Comparison of ENCODE assay signal across 22 cellular contexts in genomic region chr1:183651621-183652020, GRCh38. TPM values are rescaled to one million over a fixed set of nuclear protein-coding genes. Genes with fewer than 3 reads are reported as not detected.
DNase-seq lines count a peak whose midpoint lies in the region; ATAC-seq and TF ChIP-seq lines count a peak whose summit lies in the region.
"Had no signal": no experiment of that assay in that cellular context is flagged by ENCODE, and none has a peak within 500 bp of the region (broad histone marks: within the 10 kb centered on the region; RNA-seq: fewer than 3 reads in every experiment).

No MANE protein-coding gene starts in this region.

- CTCF ChIA-PET in activated CD8-positive, alpha-beta memory T cell treated with anti-CD3 and anti-CD28 coated beads, Interleukin-2, amount 10 ng/mL, durations not matched to agents 7 days and 5 days (lab: Charles Lee): interaction anchor here (0.8 to 5.7 kb wide), 4 partner anchors 9 to 264 kb away, joined by 3 to 104 read pairs (median 22); partner anchors contain the start of gene ARPC5
- CTCF ChIA-PET in CD4-positive, alpha-beta memory T cell (lab: Charles Lee; ENCODE audit: partially characterized antibody): interaction anchor here (0.8 to 8.5 kb wide), 5 partner anchors 19 to 264 kb away, joined by 3 to 235 read pairs (median 12); no protein-coding TSS in a partner anchor

- H3K9me3 ChIP-seq in CD4-positive, alpha-beta memory T cell (ENCODE audit: control insufficient read depth in 1 of 2, low read length in 2 of 2): no peaks in the 10 kb centered on the region
- H3K9me3 ChIP-seq in sigmoid colon (no peaks in the 10 kb centered on the region), vagina (no peaks in the 10 kb centered on the region)
- H3K9me3 ChIP-seq: pancreas, right lobe of liver, thoracic aorta had no signal

- no peaks in the 10 kb centered on the region for H3K27me3 Mint-ChIP-seq in activated CD8-positive, alpha-beta memory T cell treated with anti-CD3 and anti-CD28 coated beads, Interleukin-2, amount 10 ng/mL, durations not matched to agents 7 days and 5 days
- peaks cover 0 to 2% of the 10 kb centered on the region in 2 donors for H3K27me3 Mint-ChIP-seq in CD4-positive, alpha-beta memory T cell
- no peaks in the 10 kb centered on the region for H3K27me3 Mint-ChIP-seq in activated T-helper 1 cell treated with anti-CD3 and anti-CD28 coated beads, Interleukin-12 subunit alpha, Interleukin-12 subunit beta, Interleukin-2, Interleukin-4 antibody, amounts not matched to agents 30 ng/mL and 10 ng/mL and 1 ng/mL, durations not matched to agents 14 hours and 24 hours and 36 hours (ENCODE audit: insufficient read depth)
- H3K27me3 Mint-ChIP-seq in glutamatergic neuron (ENCODE audit: unreplicated experiment): peaks cover 2% of the 10 kb centered on the region

- POLR2A ChIA-PET in CD4-positive, alpha-beta memory T cell (lab: Charles Lee; ENCODE audit: partially characterized antibody): no interaction called here

- no peaks in the 10 kb centered on the region for H3K36me3 Mint-ChIP-seq in activated CD8-positive, alpha-beta memory T cell treated with anti-CD3 and anti-CD28 coated beads, Interleukin-2, amount 10 ng/mL, durations not matched to agents 7 days and 5 days
- H3K36me3 Mint-ChIP-seq in CD4-positive, alpha-beta memory T cell: no peaks in the 10 kb centered on the region
- peaks cover 3% of the 10 kb centered on the region for H3K36me3 Mint-ChIP-seq in activated T-helper 1 cell treated with anti-CD3 and anti-CD28 coated beads, Interleukin-12 subunit alpha, Interleukin-12 subunit beta, Interleukin-2, Interleukin-4 antibody, amounts not matched to agents 30 ng/mL and 10 ng/mL and 1 ng/mL, durations not matched to agents 14 hours and 24 hours and 36 hours (ENCODE audit: low read depth)
- no peaks in the 10 kb centered on the region for H3K36me3 Mint-ChIP-seq in glutamatergic neuron (ENCODE audit: unreplicated experiment)

- TF ChIP-seq POLR2A in sigmoid colon (IDR thresholded peaks at IDR 0.05) (no peak), vagina (IDR thresholded peaks at IDR 0.05) (no peak)

- H3K27me3 ChIP-seq in CD4-positive, alpha-beta memory T cell (ENCODE audit: insufficient read depth, low read length): no peaks in the 10 kb centered on the region
- no peaks in the 10 kb centered on the region for H3K27me3 ChIP-seq in sigmoid colon
- H3K27me3 ChIP-seq in vagina: no peaks in the 10 kb centered on the region
- H3K27me3 ChIP-seq: cardiac muscle cell, foreskin keratinocyte, pancreas, right lobe of liver had no signal

- no peak for ATAC-seq in activated CD8-positive, alpha-beta memory T cell treated with anti-CD3 and anti-CD28 coated beads, Interleukin-2, amount 10 ng/mL, durations not matched to agents 7 days and 5 days
- ATAC-seq: foreskin keratinocyte, pancreas had no signal

- peak overlapping the region; percentile 20 for H3K27ac ChIP-seq in CD4-positive, alpha-beta memory T cell (ENCODE audit: low read depth, low read length)
- H3K27ac ChIP-seq in sigmoid colon (no peak overlapping the region), vagina (no peak overlapping the region)
- H3K27ac ChIP-seq: cardiac muscle cell, foreskin keratinocyte, pancreas, right lobe of liver, thoracic aorta had no signal

- peaks cover 37% of the 10 kb centered on the region for H3K4me1 Mint-ChIP-seq in activated CD8-positive, alpha-beta memory T cell treated with anti-CD3 and anti-CD28 coated beads, Interleukin-2, amount 10 ng/mL, durations not matched to agents 7 days and 5 days
- peaks cover 29 to 41% (median 32%) of the 10 kb centered on the region in 4 donors for H3K4me1 Mint-ChIP-seq in CD4-positive, alpha-beta memory T cell
- peaks cover 51% of the 10 kb centered on the region for H3K4me1 Mint-ChIP-seq in activated T-helper 1 cell treated with anti-CD3 and anti-CD28 coated beads, Interleukin-12 subunit alpha, Interleukin-12 subunit beta, Interleukin-2, Interleukin-4 antibody, amounts not matched to agents 30 ng/mL and 10 ng/mL and 1 ng/mL, durations not matched to agents 14 hours and 24 hours and 36 hours (ENCODE audit: low read depth)
- H3K4me1 Mint-ChIP-seq in glutamatergic neuron (ENCODE audit: low read depth, unreplicated experiment): peaks cover 23% of the 10 kb centered on the region

- H3K4me3 ChIP-seq in CD4-positive, alpha-beta memory T cell (ENCODE audit: low read length in 2 of 2): no peak overlapping the region
- H3K4me3 ChIP-seq in sigmoid colon (no peak overlapping the region), vagina (no peak overlapping the region)
- H3K4me3 ChIP-seq: cardiac muscle cell, pancreas, right lobe of liver, thoracic aorta had no signal

- no peak for TF ChIP-seq EP300 in sigmoid colon (IDR thresholded peaks at IDR 0.05)

- 88 to 89% methylated on average over 5 of the region's 5 CpGs for WGBS in sigmoid colon, 2 donors

- H3K4me3 Mint-ChIP-seq in activated CD8-positive, alpha-beta memory T cell treated with anti-CD3 and anti-CD28 coated beads, Interleukin-2, amount 10 ng/mL, durations not matched to agents 7 days and 5 days: no peak overlapping the region
- H3K4me3 Mint-ChIP-seq in CD4-positive, alpha-beta memory T cell: peak overlapping the region in 5 of 8 donors; percentile 12 to 51 (median 41)
- peak overlapping the region; percentile 43 for H3K4me3 Mint-ChIP-seq in activated T-helper 1 cell treated with anti-CD3 and anti-CD28 coated beads, Interleukin-12 subunit alpha, Interleukin-12 subunit beta, Interleukin-2, Interleukin-4 antibody, amounts not matched to agents 30 ng/mL and 10 ng/mL and 1 ng/mL, durations not matched to agents 14 hours and 24 hours and 36 hours
- H3K4me3 Mint-ChIP-seq in glutamatergic neuron (ENCODE audit: unreplicated experiment): no peak overlapping the region
- H3K4me3 Mint-ChIP-seq: activated T-cell treated with anti-CD3 and anti-CD28 coated beads, Interleukin-2, amount 50 U/mL, for 4 hours had no signal

- peaks cover 31% of the 10 kb centered on the region for H3K4me1 ChIP-seq in CD4-positive, alpha-beta memory T cell (ENCODE audit: insufficient read depth, low read length)
- H3K4me1 ChIP-seq in sigmoid colon (peaks cover 0 to 26% (median 12%) of the 10 kb centered on the region in 4 donors), vagina (no peaks in the 10 kb centered on the region)
- H3K4me1 ChIP-seq: foreskin keratinocyte had no signal

- no peaks in the 10 kb centered on the region for H3K9me3 Mint-ChIP-seq in activated CD8-positive, alpha-beta memory T cell treated with anti-CD3 and anti-CD28 coated beads, Interleukin-2, amount 10 ng/mL, durations not matched to agents 7 days and 5 days (ENCODE audit: low read depth)
- no peaks in the 10 kb centered on the region for H3K9me3 Mint-ChIP-seq in CD4-positive, alpha-beta memory T cell
- H3K9me3 Mint-ChIP-seq in activated T-helper 1 cell treated with anti-CD3 and anti-CD28 coated beads, Interleukin-12 subunit alpha, Interleukin-12 subunit beta, Interleukin-2, Interleukin-4 antibody, amounts not matched to agents 30 ng/mL and 10 ng/mL and 1 ng/mL, durations not matched to agents 14 hours and 24 hours and 36 hours: no peaks in the 10 kb centered on the region
- H3K9me3 Mint-ChIP-seq in glutamatergic neuron (ENCODE audit: unreplicated experiment): no peaks in the 10 kb centered on the region
- H3K9me3 Mint-ChIP-seq: activated T-cell treated with anti-CD3 and anti-CD28 coated beads, Interleukin-2, amount 50 U/mL, for 4 hours had no signal

- no peaks in the 10 kb centered on the region for H3K36me3 ChIP-seq in CD4-positive, alpha-beta memory T cell (ENCODE audit: insufficient read depth, low read length)
- H3K36me3 ChIP-seq in sigmoid colon (no peaks in the 10 kb centered on the region), vagina (no peaks in the 10 kb centered on the region)
- H3K36me3 ChIP-seq: cardiac muscle cell, pancreas, right lobe of liver, thoracic aorta had no signal

- DNase-seq in activated CD8-positive, alpha-beta memory T cell treated with anti-CD3 and anti-CD28 coated beads, Interleukin-2, amount 10 ng/mL, durations not matched to agents 7 days and 5 days: no peak
- no peak for DNase-seq in activated CD8-positive, alpha-beta memory T cell treated with anti-CD3 and anti-CD28 coated beads, Interleukin-2, amount 50 U/mL, for 4 hours
- no peak for DNase-seq in CD4-positive, alpha-beta memory T cell
- DNase-seq in activated T-helper 1 cell treated with anti-CD3 and anti-CD28 coated beads, Interleukin-12 subunit alpha, Interleukin-12 subunit beta, Interleukin-2, Interleukin-4 antibody, amounts not matched to agents 30 ng/mL and 10 ng/mL and 1 ng/mL, durations not matched to agents 14 hours and 24 hours and 36 hours (ENCODE audit: low spot score): no peak
- DNase-seq in glutamatergic neuron (no peak), sigmoid colon (no peak), vagina (ENCODE audit: extremely low spot score in 2 of 2) (no peak), Kasumi-1 (lab: John Stamatoyannopoulos, UW) (no peak)
- DNase-seq: activated T-cell treated with anti-CD3 and anti-CD28 coated beads, Interleukin-2, amount 50 U/mL, for 4 hours; amygdala; foreskin keratinocyte; GDM1; GOT3; NCI-H1436; pancreas; right lobe of liver; RPMI8226 had no signal

- no peak for TF ChIP-seq CTCF in glutamatergic neuron (IDR thresholded peaks at IDR 0.05; ENCODE audit: partially characterized antibody, unreplicated experiment)
- TF ChIP-seq CTCF in sigmoid colon (IDR thresholded peaks at IDR 0.05): no peak
- no peak for TF ChIP-seq CTCF in vagina (IDR thresholded peaks at IDR 0.05)

- H3K27ac Mint-ChIP-seq in activated CD8-positive, alpha-beta memory T cell treated with anti-CD3 and anti-CD28 coated beads, Interleukin-2, amount 10 ng/mL, durations not matched to agents 7 days and 5 days: peak overlapping the region; percentile 82
- peak overlapping the region; percentile 9 to 93 (median 85) for H3K27ac Mint-ChIP-seq in CD4-positive, alpha-beta memory T cell
- H3K27ac Mint-ChIP-seq in activated T-helper 1 cell treated with anti-CD3 and anti-CD28 coated beads, Interleukin-12 subunit alpha, Interleukin-12 subunit beta, Interleukin-2, Interleukin-4 antibody, amounts not matched to agents 30 ng/mL and 10 ng/mL and 1 ng/mL, durations not matched to agents 14 hours and 24 hours and 36 hours: peak overlapping the region; percentile 94
- H3K27ac Mint-ChIP-seq in glutamatergic neuron (ENCODE audit: unreplicated experiment): peak overlapping the region; percentile 41

- intact Hi-C loops in CD4-positive, alpha-beta memory T cell (cut with micrococcal nuclease): no loop called here
- intact Hi-C loops in activated T-helper 1 cell treated with anti-CD3 and anti-CD28 coated beads, Interleukin-12 subunit alpha, Interleukin-12 subunit beta, Interleukin-2, Interleukin-4 antibody, amounts not matched to agents 30 ng/mL and 10 ng/mL and 1 ng/mL, durations not matched to agents 14 hours and 24 hours and 36 hours (cut with micrococcal nuclease): loop anchor here (1.0 to 5.0 kb wide), 5 partner anchors 15 to 509 kb away; partner anchors contain the start of genes NCF2 and TSEN15
- intact Hi-C loops in sigmoid colon (cut with DNase I): loop anchor here (10.0 kb wide), 1 partner anchor 1043 kb away; no protein-coding TSS in a partner anchor
- intact Hi-C loops in vagina (cut with DNase I): no loop called here

RNA-seq across cellular contexts. Expression of gene APOBEC4, which starts 1.5 kb away (rescaled TPM):
- total RNA-seq in activated CD8-positive, alpha-beta memory T cell treated with anti-CD3 and anti-CD28 coated beads, Interleukin-2, amount 10 ng/mL, durations not matched to agents 7 days and 5 days: not detected
- total RNA-seq in CD4-positive, alpha-beta memory T cell: not detected
- not detected for polyA plus RNA-seq in CD4-positive, alpha-beta memory T cell
- not detected in 2 replicates for total RNA-seq in activated T-helper 1 cell treated with anti-CD3 and anti-CD28 coated beads, Interleukin-12 subunit alpha, Interleukin-12 subunit beta, Interleukin-2, Interleukin-4 antibody, amounts not matched to agents 30 ng/mL and 10 ng/mL and 1 ng/mL, durations not matched to agents 14 hours and 24 hours and 36 hours
- total RNA-seq in glutamatergic neuron (ENCODE audit: unreplicated experiment): not detected
- total RNA-seq in sigmoid colon: not detected
- under 1 TPM in 1 of 3 donors, not detected in 2; 0.10 TPM for polyA plus RNA-seq in sigmoid colon
- total RNA-seq in vagina: not detected
- total RNA-seq: activated T-cell treated with anti-CD3 and anti-CD28 coated beads, Interleukin-2, amount 50 U/mL, for 4 hours; cardiac muscle cell; dermis microvascular lymphatic vessel endothelial cell; epithelial cell of proximal tubule; foreskin keratinocyte; kidney epithelial cell; pancreas; right lobe of liver; thoracic aorta had no signal
- polyA plus RNA-seq: cardiac muscle cell, foreskin keratinocyte had no signal

RNA-seq across cellular contexts. Expression of gene ARPC5, which starts 16.0 kb away (rescaled TPM):
- 100 to 1,000 TPM; 205 to 216 TPM for total RNA-seq in activated CD8-positive, alpha-beta memory T cell treated with anti-CD3 and anti-CD28 coated beads, Interleukin-2, amount 10 ng/mL, durations not matched to agents 7 days and 5 days
- total RNA-seq in CD4-positive, alpha-beta memory T cell: 100 to 1,000 TPM; 106 to 107 TPM
- 100 to 1,000 TPM; 391 to 696 TPM for polyA plus RNA-seq in CD4-positive, alpha-beta memory T cell
- total RNA-seq in activated T-helper 1 cell treated with anti-CD3 and anti-CD28 coated beads, Interleukin-12 subunit alpha, Interleukin-12 subunit beta, Interleukin-2, Interleukin-4 antibody, amounts not matched to agents 30 ng/mL and 10 ng/mL and 1 ng/mL, durations not matched to agents 14 hours and 24 hours and 36 hours: 146 and 154 TPM in 2 replicates
- 92.0 TPM for total RNA-seq in glutamatergic neuron (ENCODE audit: unreplicated experiment)
- total RNA-seq in sigmoid colon: 10 to 100 TPM; 57.3 to 95.6 (median 90.1) TPM
- 100 to 1,000 TPM; 161 to 278 (median 175) TPM for polyA plus RNA-seq in sigmoid colon
- 48.4 TPM for total RNA-seq in vagina

Comparison
In these comparisons a context has a peak if more than half of its experiments do, and no peak if none do; other contexts are left out.
1. H3K27ac Mint-ChIP-seq: peak in every context shown above with its lines; median percentile 94 in activated T-helper 1 cell treated with anti-CD3 and anti-CD28 coated beads, Interleukin-12 subunit alpha, Interleukin-12 subunit beta, Interleukin-2, Interleukin-4 antibody, amounts not matched to agents 30 ng/mL and 10 ng/mL and 1 ng/mL, durations not matched to agents 14 hours and 24 hours and 36 hours; 85 in CD4-positive, alpha-beta memory T cell; 82 in activated CD8-positive, alpha-beta memory T cell treated with anti-CD3 and anti-CD28 coated beads, Interleukin-2, amount 10 ng/mL, durations not matched to agents 7 days and 5 days; 41 in glutamatergic neuron.
2. H3K4me3 Mint-ChIP-seq: peak in CD4-positive, alpha-beta memory T cell (5 of 8) and activated T-helper 1 cell treated with anti-CD3 and anti-CD28 coated beads, Interleukin-12 subunit alpha, Interleukin-12 subunit beta, Interleukin-2, Interleukin-4 antibody, amounts not matched to agents 30 ng/mL and 10 ng/mL and 1 ng/mL, durations not matched to agents 14 hours and 24 hours and 36 hours (single experiment); none in activated CD8-positive, alpha-beta memory T cell treated with anti-CD3 and anti-CD28 coated beads, Interleukin-2, amount 10 ng/mL, durations not matched to agents 7 days and 5 days (single experiment) and glutamatergic neuron (single experiment).
3. intact Hi-C loops: an anchor here in activated T-helper 1 cell treated with anti-CD3 and anti-CD28 coated beads, Interleukin-12 subunit alpha, Interleukin-12 subunit beta, Interleukin-2, Interleukin-4 antibody, amounts not matched to agents 30 ng/mL and 10 ng/mL and 1 ng/mL, durations not matched to agents 14 hours and 24 hours and 36 hours (1.0 to 5.0 kb wide) and sigmoid colon (10.0 kb wide); none called in CD4-positive, alpha-beta memory T cell and vagina.